ENCODE assay signal across 1 cellular context in genomic region chrX:103585421-103586313, GRCh38.
TF ChIP-seq lines count a peak whose summit lies in the region.

Gene TCEAL4, plus strand, starts transcription at chrX:103585515. Its CDS starts 1,161 bp downstream, at chrX:103586676.

TF ChIP-seq in HEK293, 187 proteins besides CTCF, POLR2A, EP300 and RAD21 (continued from another document and continues in another):
- TF ChIP-seq PRDM6 (tag by site-specific recombination; IDR thresholded peaks at IDR 0.05), result no peak
- no peak for TF ChIP-seq ZNF654 (tag by site-specific recombination; IDR thresholded peaks at IDR 0.05; ENCODE audit: low read depth)
- TF ChIP-seq ZNF544 (tag by site-specific recombination; IDR thresholded peaks at IDR 0.05), result no peak
- TF ChIP-seq RBAK (tag by site-specific recombination; IDR thresholded peaks at IDR 0.05), result no peak
- no peak for TF ChIP-seq PATZ1 (tag by site-specific recombination; IDR thresholded peaks at IDR 0.05)
- TF ChIP-seq ZBTB26 (tag by site-specific recombination; optimal IDR thresholded peaks at IDR 0.05), result peak; percentile 24
- no peak for TF ChIP-seq ZNF513 (tag by site-specific recombination; IDR thresholded peaks at IDR 0.05)
- no peak for TF ChIP-seq SALL2 (tag by site-specific recombination; IDR thresholded peaks at IDR 0.05; ENCODE audit: borderline replicate concordance)
- TF ChIP-seq KLF16 (tag by site-specific recombination; IDR thresholded peaks at IDR 0.05), result peak; percentile 32; the same call in 1 of the 2 replicates
- TF ChIP-seq ZNF473 (tag by site-specific recombination; IDR thresholded peaks at IDR 0.05), result no peak
- TF ChIP-seq GFI1B (tag by site-specific recombination; IDR thresholded peaks at IDR 0.05), result no peak
- no peak for TF ChIP-seq ZNF223 (tag by site-specific recombination; IDR thresholded peaks at IDR 0.05)
- no peak for TF ChIP-seq ZNF548 (tag by site-specific recombination; IDR thresholded peaks at IDR 0.05)
- TF ChIP-seq ZNF830 (tag by site-specific recombination; IDR thresholded peaks at IDR 0.05; ENCODE audit: low read depth), result no peak
- TF ChIP-seq TCF7L2 (IDR thresholded peaks at IDR 0.05; ENCODE audit: borderline replicate concordance, low read depth, low read length), result no peak
- TF ChIP-seq KLF9 (tag by site-specific recombination; IDR thresholded peaks at IDR 0.05; ENCODE audit: low read depth), result peak; percentile 41
- peak; percentile 58; the same call in 1 of the 2 replicates for TF ChIP-seq YY1 (tag by site-specific recombination; IDR thresholded peaks at IDR 0.05)
- no peak for TF ChIP-seq REST (tag by site-specific recombination; IDR thresholded peaks at IDR 0.05)
- peak; percentile 73 for TF ChIP-seq HIC1 (tag by site-specific recombination; IDR thresholded peaks at IDR 0.05)
- 0 out of 2 replicates have a peak, but pooled peaks have one; percentile 37 for TF ChIP-seq ZBTB11 (tag by site-specific recombination; conservative IDR thresholded peaks at IDR 0.05; ENCODE audit: low read depth)
- TF ChIP-seq ZNF148 (tag by site-specific recombination; IDR thresholded peaks at IDR 0.05; ENCODE audit: borderline replicate concordance), result no peak
- no peak for TF ChIP-seq SP2 (tag by site-specific recombination; IDR thresholded peaks at IDR 0.05)
- no peak for TF ChIP-seq SETDB1 (IDR thresholded peaks at IDR 0.05; ENCODE audit: insufficient read length, low read length)
- no peak for TF ChIP-seq INSM2 (tag by site-specific recombination; IDR thresholded peaks at IDR 0.05)
- no peak for TF ChIP-seq ZNF488 (tag by site-specific recombination; IDR thresholded peaks at IDR 0.05)
- TF ChIP-seq FEZF1 (tag by site-specific recombination; IDR thresholded peaks at IDR 0.05), result no peak
- no peak for TF ChIP-seq ZNF501 (tag by site-specific recombination; IDR thresholded peaks at IDR 0.05)
- no peak for TF ChIP-seq ZNF776 (tag by site-specific recombination; IDR thresholded peaks at IDR 0.05; ENCODE audit: borderline replicate concordance)
- TF ChIP-seq ZNF391 (tag by site-specific recombination; IDR thresholded peaks at IDR 0.05; ENCODE audit: borderline replicate concordance, low read depth), result no peak
- TF ChIP-seq ZNF701 (tag by site-specific recombination; IDR thresholded peaks at IDR 0.05), result no peak
- peak; percentile 30; the same call in 1 of the 2 replicates for TF ChIP-seq SP3 (tag by site-specific recombination; IDR thresholded peaks at IDR 0.05)
- no peak for TF ChIP-seq ZNF621 (tag by site-specific recombination; IDR thresholded peaks at IDR 0.05)
- no peak for TF ChIP-seq ZNF747 (tag by site-specific recombination; IDR thresholded peaks at IDR 0.05)
